ENCODE assay signal across 8 cellular contexts in genomic region chr16:55478827-55479559, GRCh38. TPM values are rescaled to one million over a fixed set of nuclear protein-coding genes. Genes with fewer than 3 reads are reported as not detected.
DNase-seq lines count a peak whose midpoint lies in the region; ATAC-seq and TF ChIP-seq lines count a peak whose summit lies in the region.

TSS of gene MMP2 (plus strand) at chr16:55479198. CDS start at chr16:55479480, 282 bp downstream.

- no peaks in the 10 kb centered on the region for H3K27me3 ChIP-seq in WERI-Rb-1 (ENCODE audit: insufficient read depth, low read depth, severe bottlenecking)
- peaks cover 0 to 22% (median 0%) of the 10 kb centered on the region in 9 donors for H3K27me3 ChIP-seq in heart left ventricle
- H3K27me3 ChIP-seq in psoas muscle (ENCODE audit: insufficient read depth in 3 of 3, low read length in 2 of 3), result peaks cover 0 to 42% (median 12%) of the 10 kb centered on the region in 3 donors

- H3K36me3 ChIP-seq in WERI-Rb-1 (peaks cover 8% of the 10 kb centered on the region), heart left ventricle (peaks cover 0 to 24% (median 9%) of the 10 kb centered on the region in 9 donors), psoas muscle (ENCODE audit: insufficient read depth in 1 of 2, low read depth in 1 of 2) (no peaks in the 10 kb centered on the region)

- no peak for TF ChIP-seq CTCF in WERI-Rb-1 (IDR thresholded peaks at IDR 0.05; ENCODE audit: low read depth, low read length)
- TF ChIP-seq CTCF in heart left ventricle (IDR thresholded peaks at IDR 0.05), result peak in 1 of 12 donors; percentile 3
- TF ChIP-seq CTCF in psoas muscle (IDR thresholded peaks at IDR 0.05), result no peak

- DNase-seq in H4 (ENCODE audit: low spot score) (peak; percentile 83), WERI-Rb-1 (peak; percentile 46), heart left ventricle (peak; percentile 78 to 88 (median 80)), psoas muscle (peak; percentile 80 to 88), NCI-H187 treated with DMSO at 0.1 percent for 48 hours (lab: John Stamatoyannopoulos, UW) (no peak)

- 1 to 4% (median 2%) methylated on average over 33 to 63 of the region's 63 CpGs for WGBS in heart left ventricle, 4 donors
- 5 to 10% (median 9%) methylated on average over 45 to 63 of the region's 63 CpGs for WGBS in psoas muscle, 3 donors

- H3K4me3 ChIP-seq in WERI-Rb-1 (ENCODE audit: low read depth, low read length) (peak within 1 kb of the TSS; percentile 59), heart left ventricle (peak within 1 kb of the TSS; percentile 34 to 78 (median 66)), psoas muscle (peak within 1 kb of the TSS; percentile 65)

- ATAC-seq in heart left ventricle (peak; percentile 68 to 82 (median 76)), psoas muscle (peak; percentile 29 to 64 (median 51)), GM21619 (IDR thresholded peaks at IDR 0.05; ENCODE audit: unreplicated experiment) (no peak), HG03196 (IDR thresholded peaks at IDR 0.05; ENCODE audit: unreplicated experiment) (no peak), GM21786 (IDR thresholded peaks at IDR 0.05; ENCODE audit: unreplicated experiment) (no peak)

- H3K9me3 ChIP-seq in WERI-Rb-1 (ENCODE audit: severe bottlenecking) (no peaks in the 10 kb centered on the region), heart left ventricle (no peaks in the 10 kb centered on the region), psoas muscle (no peaks in the 10 kb centered on the region)

- H3K27ac ChIP-seq in WERI-Rb-1 (no peak within 1 kb of the TSS), heart left ventricle (peak within 1 kb of the TSS; percentile 56 to 94 (median 83)), psoas muscle (peak within 1 kb of the TSS; percentile 55)

- no peak for TF ChIP-seq POLR2A in heart left ventricle (IDR thresholded peaks at IDR 0.05)

- intact Hi-C loops in heart left ventricle (cut with DNase I), result loop anchor here in 1 of 10 donors (2.0 kb wide), 1 partner anchor 24 kb away; no protein-coding TSS in a partner anchor
- intact Hi-C loops in psoas muscle (cut with DNase I), result loop anchor here in 1 of 2 donors (5.0 kb wide), 1 partner anchor 218 kb away; no protein-coding TSS in a partner anchor

- H3K4me1 ChIP-seq in heart left ventricle (peaks cover 0 to 45% (median 13%) of the 10 kb centered on the region in 12 donors), psoas muscle (peaks cover 9% of the 10 kb centered on the region)

RNA-seq across cellular contexts. Expression of gene MMP2, which starts in this region (rescaled TPM):
- total RNA-seq in H4 (2014; rRNA removed; shearing (Covaris generic)), result 278 and 283 TPM in 2 replicates
- total RNA-seq in heart left ventricle (100 to 1,000 TPM in 4 of 9 donors, 10 to 100 TPM in 5; 59.1 to 157 (median 77.2) TPM), psoas muscle (10 to 100 TPM; 21.7 to 60.9 (median 38.6) TPM)
- polyA plus RNA-seq in heart left ventricle (10 to 100 TPM; 22.5 to 77.1 TPM), psoas muscle (10 to 100 TPM; 16.0 to 23.2 (median 16.1) TPM)

Comparison
In these comparisons a context has a peak if more than half of its experiments do, and no peak if none do; other contexts are left out.
1. ATAC-seq: peak in heart left ventricle (4 of 4) and psoas muscle (4 of 4); none in GM21619 (single experiment), HG03196 (single experiment) and GM21786 (single experiment).
2. Peak in every context shown above with its lines, with median percentiles within 50 percentile points of each other: H3K4me3 ChIP-seq.